ENCODE assay signal across 35 cellular contexts in the genomic region with DNA sequence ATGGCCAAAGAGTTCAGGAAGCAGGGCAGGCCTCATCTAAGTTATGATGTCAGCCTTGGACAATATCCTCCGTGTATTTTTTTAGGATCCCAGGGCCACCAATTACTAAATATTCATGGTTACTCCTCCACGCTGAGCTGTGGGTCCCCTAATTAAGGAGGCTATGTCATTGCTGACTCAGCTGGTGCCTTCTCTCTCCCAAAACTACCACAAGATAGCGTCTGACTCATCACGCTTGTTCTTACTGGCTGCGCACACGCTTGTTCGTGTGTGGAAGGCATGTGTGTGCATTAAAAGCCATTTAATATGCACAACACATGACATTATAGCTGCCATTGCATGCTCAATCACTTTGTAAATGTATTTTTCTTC.
A peak's percentile ranks its signal among the peaks of the same experiment; 100 is the strongest.
DNase-seq lines count a peak whose midpoint lies in the region; ATAC-seq, FAIRE-seq and TF ChIP-seq lines count a peak whose summit lies in the region.
"Had no signal": no experiment of that assay in that cellular context is flagged by ENCODE, and none has a peak within 500 bp of the region (broad histone marks: within the 10 kb centered on the region; RNA-seq: fewer than 3 reads in every experiment).

No MANE protein-coding gene starts in this region.

- H3K36me3 ChIP-seq in HEK293 (ENCODE audit: control insufficient read depth in 2 of 2, insufficient read depth in 1 of 2, low read length in 2 of 2) (no peaks in the 10 kb centered on the region), K562 (ENCODE audit: control insufficient read depth, insufficient read depth, low read length) (no peaks in the 10 kb centered on the region)
- H3K36me3 ChIP-seq: gastroesophageal sphincter, lower lobe of right lung, suprapubic skin, upper lobe of right lung had no signal

- CTCF ChIA-PET in HEK293 (lab: Yijun Ruan, JAX): interaction anchor here (0.6 to 4.6 kb wide), 6 partner anchors 45 to 869 kb away, joined by 3 to 33 read pairs (median 3); no protein-coding TSS in a partner anchor
- CTCF ChIA-PET in K562 (lab: Yijun Ruan, JAX; ENCODE audit: low intra/inter-chr PET ratio): no interaction called here

- no TSS peak for BruUV-seq in K562 (replicated peaks; lab: Mats Ljungman, UMichigan)

- H3K4me1 ChIP-seq in HEK293 (ENCODE audit: control insufficient read depth, insufficient read depth, low read length) (no peaks in the 10 kb centered on the region), K562 (replicated peaks in 1 of 2; ENCODE audit: control insufficient read depth in 2 of 2, insufficient read depth in 2 of 2, low read length in 2 of 2) (no peaks in the 10 kb centered on the region)
- H3K4me1 ChIP-seq: upper lobe of right lung had no signal

- no peak for FAIRE-seq in K562 (lab: Jason Lieb, UNC)
- FAIRE-seq: A549, astrocyte, GM19239, H54 had no signal

- no peaks in the 10 kb centered on the region for H4K20me1 ChIP-seq in K562 (replicated peaks; ENCODE audit: control insufficient read depth, insufficient read depth, low read length)

- no peak for TF ChIP-seq EP300 in K562 (IDR thresholded peaks at IDR 0.05; ENCODE audit: low read length)

- POLR2A ChIA-PET in HEK293 (lab: Yijun Ruan, JAX): no interaction called here
- POLR2A ChIA-PET in K562 (lab: Yijun Ruan, JAX): no interaction called here

- no peak for TF ChIP-seq CTCF in HEK293 (tag by site-specific recombination; IDR thresholded peaks at IDR 0.05)
- TF ChIP-seq CTCF in K562 (IDR thresholded peaks at IDR 0.05 in 2 of 3, conservative IDR thresholded peaks at IDR 0.05 in 1 of 3; ENCODE audit: insufficient read depth in 2 of 3, low read depth in 1 of 3, low read length in 3 of 3): no peak

- peak; percentile 22 for DNase-seq in A172 (ENCODE audit: low spot score)
- no peak for DNase-seq in K562 (ENCODE audit: extremely low read depth in 1 of 4, low spot score in 3 of 4)
- peak; percentile 53 for DNase-seq in myocyte (ENCODE audit: low read depth)
- no peak for DNase-seq in NCI-H526 treated with DMSO at 0.1 percent for 48 hours (lab: John Stamatoyannopoulos, UW)
- no peak for DNase-seq in NCI-H1105 (lab: John Stamatoyannopoulos, UW)
- DNase-seq: activated CD8-positive, alpha-beta memory T cell treated with anti-CD3 and anti-CD28 coated beads, Interleukin-2, amount 10 ng/mL, durations not matched to agents 7 days and 5 days; activated gamma-delta T cell; activated naive CD8-positive, alpha-beta T cell treated with anti-CD3 and anti-CD28 coated beads for 36 hours; activated T-cell treated with anti-CD3 and anti-CD28 coated beads, Interleukin-2, amount 50 U/mL, for 4 hours; CD8-positive, alpha-beta memory T cell; central memory CD4-positive, alpha-beta T cell; erythroblast; Kasumi-1; kidney glomerular epithelial cell; lower lobe of right lung; natural killer cell; NCI-H1092 treated with DMSO at 0.1 percent for 48 hours; NCI-H2029 treated with DMSO at 0.1 percent for 48 hours; NCI-H524; NK-92 treated with Interleukin-12 subunit alpha and Interleukin-12 subunit beta, amount 100 ng/mL, for 24 hours; occipital lobe; SK-N-SH; stimulated activated naive B cell treated with anti-CD40 and anti-IgM and Interleukin-4, amounts not matched to agents 10 μg/mL and 1 μg/mL and 100 μg/mL, for 72 hours; upper lobe of right lung had no signal

- peaks cover 0 to 21% of the 10 kb centered on the region in 2 experiments; a peak in 3 of 5 replicates for H3K27me3 ChIP-seq in K562 (ENCODE audit: control insufficient read depth in 2 of 2, insufficient read depth in 2 of 2, low read length in 2 of 2)
- H3K27me3 ChIP-seq: upper lobe of right lung had no signal

- no peak for TF ChIP-seq POLR2A in K562 (conservative IDR thresholded peaks at IDR 0.05)

- ATAC-seq in K562 (no peak), GM19328 (IDR thresholded peaks at IDR 0.05; ENCODE audit: unreplicated experiment) (no peak), HG03469 (IDR thresholded peaks at IDR 0.05; ENCODE audit: unreplicated experiment) (no peak)
- ATAC-seq: A549; activated CD8-positive, alpha-beta memory T cell treated with anti-CD3 and anti-CD28 coated beads, Interleukin-2, amount 10 ng/mL, durations not matched to agents 7 days and 5 days; activated T-cell treated with anti-CD3 and anti-CD28 coated beads, Interleukin-2, amount 50 U/mL, for 4 hours; gastroesophageal sphincter; lower lobe of right lung; natural killer cell; Right ventricle myocardium inferior; stimulated activated naive B cell treated with anti-CD40 and anti-IgM and Interleukin-4, amounts not matched to agents 10 μg/mL and 1 μg/mL and 100 μg/mL, for 72 hours; upper lobe of right lung had no signal

- intact Hi-C loops in K562 (cut with micrococcal nuclease): no loop called here

- H3K9me3 ChIP-seq in HEK293 (ENCODE audit: control insufficient read depth, insufficient read depth, low read depth, low read length): no peaks in the 10 kb centered on the region
- no peaks in the 10 kb centered on the region for H3K9me3 ChIP-seq in K562 (replicated peaks; ENCODE audit: control insufficient read depth, insufficient read depth, low read depth, low read length)
- H3K9me3 ChIP-seq: A549, gastroesophageal sphincter, lower lobe of right lung, SK-N-SH, suprapubic skin, upper lobe of right lung had no signal

- H3K9me1 ChIP-seq in K562 (ENCODE audit: control insufficient read depth, insufficient read depth, low read length): no peaks in the 10 kb centered on the region

- no peak overlapping the region for H3K9ac ChIP-seq in K562 (ENCODE audit: insufficient read depth in 1 of 2, low read depth in 2 of 2, low read length in 2 of 2)
- H3K9ac ChIP-seq: SK-N-SH had no signal

- no peak overlapping the region for H3K4me2 ChIP-seq in K562 (ENCODE audit: insufficient read depth, low read length)
- H3K4me2 ChIP-seq: A549, SK-N-SH had no signal

- no peak for TF ChIP-seq RAD21 in K562 (CRISPR knock-in tag; conservative IDR thresholded peaks at IDR 0.05 in 1 of 2, IDR thresholded peaks at IDR 0.05 in 1 of 2)

- H3K27ac ChIP-seq in HEK293 (ENCODE audit: extremely low read depth, low read depth, low read length) (no peak overlapping the region), K562 (ENCODE audit: extremely low read depth, low read depth, low read length) (no peak overlapping the region)
- H3K27ac ChIP-seq: A549, gastroesophageal sphincter, lower lobe of right lung, skin epidermis, suprapubic skin, upper lobe of right lung had no signal

- no peak overlapping the region for H3K4me3 ChIP-seq in HEK293 (ENCODE audit: low read depth, low read length)
- H3K4me3 ChIP-seq in K562: no peak overlapping the region
- H3K4me3 ChIP-seq: A549, gastroesophageal sphincter, lower lobe of right lung, skin epidermis, suprapubic skin, upper lobe of right lung had no signal

- no peak overlapping the region for H2AFZ ChIP-seq in K562 (ENCODE audit: low read depth, low read length)

- in situ Hi-C loops in K562 (cut with MboI): no loop called here

- 2% methylated on average over 7 of the region's 7 CpGs for WGBS in K562 (ENCODE audit: insufficient coverage, low coverage, missing lambda C conversion rate)

- H3K79me2 ChIP-seq in K562 (ENCODE audit: control insufficient read depth, insufficient read depth, low read length): no peaks in the 10 kb centered on the region

TF ChIP-seq in HEK293, 187 proteins besides CTCF, POLR2A, EP300 and RAD21:
- TF ChIP-seq RBAK (tag by site-specific recombination; IDR thresholded peaks at IDR 0.05): no peak
- TF ChIP-seq ZNF692 (tag by site-specific recombination; IDR thresholded peaks at IDR 0.05): peak; percentile 83
- peak; percentile 71 for TF ChIP-seq ZFP69B (tag by site-specific recombination; IDR thresholded peaks at IDR 0.05)

TF ChIP-seq in K562, 482 proteins besides CTCF, POLR2A, EP300 and RAD21 (continues in another document):
- peak; percentile 38 for TF ChIP-seq MAFG (tag; conservative IDR thresholded peaks at IDR 0.05)
- TF ChIP-seq ZNF316 (IDR thresholded peaks at IDR 0.05): peak; percentile 61
- TF ChIP-seq MAFF (IDR thresholded peaks at IDR 0.05; ENCODE audit: low read length): peak; percentile 14; the same call in 1 of the 2 replicates
- no peak for TF ChIP-seq MCM2 (IDR thresholded peaks at IDR 0.05; ENCODE audit: low read depth)
- peak; percentile 51; the same call in 1 of the 2 replicates for TF ChIP-seq MAFK (IDR thresholded peaks at IDR 0.05; ENCODE audit: low read length)
- TF ChIP-seq NR2C1 (IDR thresholded peaks at IDR 0.05): no peak
- no peak for TF ChIP-seq NR2C1 (tag; IDR thresholded peaks at IDR 0.05)
- TF ChIP-seq ZFP30 (CRISPR knock-in tag; IDR thresholded peaks at IDR 0.05; ENCODE audit: borderline replicate concordance): no peak
- no peak for TF ChIP-seq FOXJ2 (tag; IDR thresholded peaks at IDR 0.05)
- no peak for TF ChIP-seq HDAC3 (IDR thresholded peaks at IDR 0.05; ENCODE audit: borderline replicate concordance, partially characterized antibody)
- no peak for TF ChIP-seq TCFL5 (CRISPR knock-in tag; conservative IDR thresholded peaks at IDR 0.05)
- no peak for TF ChIP-seq ZNF512 (tag; IDR thresholded peaks at IDR 0.05)
- peak; percentile 19; the same call in 1 of the 2 replicates for TF ChIP-seq JUND (IDR thresholded peaks at IDR 0.05; ENCODE audit: borderline replicate concordance, low read depth, low read length)
- no peak; the same call in 2 of the 3 replicates for TF ChIP-seq JUND (tag; IDR thresholded peaks at IDR 0.05; ENCODE audit: borderline replicate concordance, low read depth, low read length)
- TF ChIP-seq FOSL1 (tag; conservative IDR thresholded peaks at IDR 0.05): peak; percentile 60
- TF ChIP-seq ATF3 (IDR thresholded peaks at IDR 0.05): peak; percentile 43
- no peak for TF ChIP-seq ATF3 (CRISPR knock-in tag; conservative IDR thresholded peaks at IDR 0.05)

Comparison
In these comparisons a context has a peak if more than half of its experiments do, and no peak if none do; other contexts are left out.
1. DNase-seq: peak in A172 (single experiment) and myocyte (single experiment); none in K562 (0 of 4), NCI-H526 treated with DMSO at 0.1 percent for 48 hours (single experiment) and NCI-H1105 (single experiment).